In genomic region chr7:43072530-43072929, GRCh38 we compare ENCODE assay signal across 17 cellular contexts. TPM values are rescaled to one million over a fixed set of nuclear protein-coding genes. Genes with fewer than 3 reads are reported as not detected.
DNase-seq lines count a peak whose midpoint lies in the region; ATAC-seq and TF ChIP-seq lines count a peak whose summit lies in the region.
"Had no signal": no experiment of that assay in that cellular context is flagged by ENCODE, and none has a peak within 500 bp of the region (broad histone marks: within the 10 kb centered on the region; RNA-seq: fewer than 3 reads in every experiment).

No MANE protein-coding gene starts in this region.

- no peaks in the 10 kb centered on the region for H3K36me3 ChIP-seq in Caco-2 (ENCODE audit: control insufficient read depth, insufficient read depth, low read length)
- H3K36me3 ChIP-seq: upper lobe of left lung had no signal

- H3K27ac Mint-ChIP-seq in Caco-2 (ENCODE audit: unreplicated experiment): peak overlapping the region; percentile 71
- H3K27ac Mint-ChIP-seq: activated CD4-positive, alpha-beta memory T cell treated with anti-CD3 and anti-CD28 coated beads for 36 hours; activated naive CD8-positive, alpha-beta T cell treated with anti-CD3 and anti-CD28 coated beads for 36 hours had no signal

- POLR2A ChIA-PET in Caco-2 (lab: Charles Lee): no interaction called here

- peaks cover 13% of the 10 kb centered on the region for H3K4me1 Mint-ChIP-seq in Caco-2 (ENCODE audit: low read depth, unreplicated experiment)

- BruUV-seq in Caco-2 (replicated peaks; lab: Mats Ljungman, UMichigan): no TSS peak

- intact Hi-C loops in Caco-2 (cut with micrococcal nuclease; ENCODE audit: unreplicated experiment): loop anchor here (2.0 kb wide), 1 partner anchor 20 kb away; no protein-coding TSS in a partner anchor

- H3K36me3 Mint-ChIP-seq in Caco-2 (ENCODE audit: insufficient read depth, unreplicated experiment): peaks cover 5% of the 10 kb centered on the region
- H3K36me3 Mint-ChIP-seq: activated CD4-positive, alpha-beta memory T cell treated with anti-CD3 and anti-CD28 coated beads for 36 hours; activated naive CD8-positive, alpha-beta T cell treated with anti-CD3 and anti-CD28 coated beads for 36 hours had no signal

- H3K27me3 ChIP-seq in Caco-2 (replicated peaks; ENCODE audit: control insufficient read depth, insufficient read depth, low read length): no peaks in the 10 kb centered on the region
- H3K27me3 ChIP-seq: upper lobe of left lung had no signal

- H3K27me3 Mint-ChIP-seq in Caco-2 (ENCODE audit: insufficient read depth, unreplicated experiment): peaks cover 3% of the 10 kb centered on the region

- peaks cover 22% of the 10 kb centered on the region for H3K4me1 ChIP-seq in Caco-2
- H3K4me1 ChIP-seq: upper lobe of left lung had no signal

- H3K4me3 ChIP-seq in Caco-2 (ENCODE audit: low read depth, low read length): no peak overlapping the region
- H3K4me3 ChIP-seq in fibroblast of pulmonary artery (replicated peaks; ENCODE audit: low read depth, low read length): no peak overlapping the region
- H3K4me3 ChIP-seq: coronary artery, upper lobe of left lung had no signal

- CTCF ChIA-PET in Caco-2 (lab: Charles Lee): no interaction called here

- H3K9me3 ChIP-seq in Caco-2: no peaks in the 10 kb centered on the region
- H3K9me3 ChIP-seq: upper lobe of left lung had no signal

- H3K9me3 Mint-ChIP-seq in Caco-2 (ENCODE audit: unreplicated experiment): peaks cover 11% of the 10 kb centered on the region
- H3K9me3 Mint-ChIP-seq: activated naive CD8-positive, alpha-beta T cell treated with anti-CD3 and anti-CD28 coated beads for 36 hours; natural killer cell treated with Interleukin-12 subunit alpha and Interleukin-12 subunit beta and Interleukin-15 and Interleukin-18, amount 100 ng/mL, for 72 hours had no signal

- TF ChIP-seq CTCF in Caco-2 (IDR thresholded peaks at IDR 0.05; ENCODE audit: insufficient read depth in 1 of 2, low read depth in 1 of 2, low read length in 1 of 2, severe bottlenecking in 1 of 2, unreplicated experiment in 1 of 2): no peak
- no peak for TF ChIP-seq CTCF in fibroblast of pulmonary artery (IDR thresholded peaks at IDR 0.05; ENCODE audit: low read length, missing control alignments)

- H3K4me3 Mint-ChIP-seq in Caco-2 (ENCODE audit: unreplicated experiment): peak overlapping the region; percentile 45
- H3K4me3 Mint-ChIP-seq: activated CD4-positive, alpha-beta memory T cell treated with anti-CD3 and anti-CD28 coated beads for 36 hours; activated naive CD8-positive, alpha-beta T cell treated with anti-CD3 and anti-CD28 coated beads for 36 hours; natural killer cell treated with Interleukin-12 subunit alpha and Interleukin-12 subunit beta and Interleukin-15 and Interleukin-18, amount 100 ng/mL, for 72 hours had no signal

- DNase-seq in Caco-2: peak in 1 of 2 experiments; percentile 19
- DNase-seq in fibroblast of pulmonary artery (ENCODE audit: low read depth): peak; percentile 51
- DNase-seq in NCI-H146 treated with DMSO at 0.1 percent for 48 hours (lab: John Stamatoyannopoulos, UW; ENCODE audit: unreplicated experiment): no peak
- no peak for DNase-seq in islet precursor cell
- DNase-seq in NAMALWA (ENCODE audit: low spot score): no peak
- no peak for DNase-seq in AML-193 (lab: John Stamatoyannopoulos, UW)
- DNase-seq: activated CD4-positive, alpha-beta memory T cell treated with anti-CD3 and anti-CD28 coated beads for 36 hours; activated naive CD8-positive, alpha-beta T cell treated with anti-CD3 and anti-CD28 coated beads for 36 hours; foreskin fibroblast; NCI-H1105 treated with DMSO at 0.1 percent for 48 hours; NCI-H69; upper lobe of left lung had no signal

- ATAC-seq in GM21381 (IDR thresholded peaks at IDR 0.05; ENCODE audit: unreplicated experiment): peak; percentile 47
- peak; percentile 70 for ATAC-seq in HG03460 (IDR thresholded peaks at IDR 0.05; ENCODE audit: unreplicated experiment)
- ATAC-seq: natural killer cell treated with Interleukin-12 subunit alpha and Interleukin-12 subunit beta and Interleukin-15 and Interleukin-18, amount 100 ng/mL, for 72 hours had no signal

RNA-seq across cellular contexts. Expression of gene HECW1, which starts 39.9 kb away (rescaled TPM):
- total RNA-seq in Caco-2 (2022): 1.7 and 1.8 TPM in 2 replicates
- total RNA-seq: activated CD4-positive, alpha-beta memory T cell treated with anti-CD3 and anti-CD28 coated beads for 36 hours; activated naive CD8-positive, alpha-beta T cell treated with anti-CD3 and anti-CD28 coated beads for 36 hours; natural killer cell treated with Interleukin-12 subunit alpha and Interleukin-12 subunit beta and Interleukin-15 and Interleukin-18, amount 100 ng/mL, for 72 hours; skeletal muscle tissue had no signal
